ENCODE assay signal across 1 cellular context in genomic region chr11:66677599-66678375, GRCh38.
TF ChIP-seq lines count a peak whose summit lies in the region.

Gene RBM4B (minus strand): TSS chr11:66677887. CDS start chr11:66677079, 808 bp downstream.

TF ChIP-seq in K562, 482 proteins besides CTCF, POLR2A, EP300 and RAD21 (continued from another document and continues in another):
- TF ChIP-seq ZNF511 (CRISPR knock-in tag; IDR thresholded peaks at IDR 0.05) (0 out of 2 replicates have a peak, but pooled peaks have one; percentile 36), ZNF316 (IDR thresholded peaks at IDR 0.05) (no peak), ELK1 (CRISPR knock-in tag; IDR thresholded peaks at IDR 0.05) (no peak), ZNF134 (CRISPR knock-in tag; conservative IDR thresholded peaks at IDR 0.05) (no peak), AFF4 (CRISPR knock-in tag; IDR thresholded peaks at IDR 0.05) (0 out of 2 replicates have a peak, but pooled peaks have one; percentile 47), NRF1 (conservative IDR thresholded peaks at IDR 0.05 in 1 of 2, IDR thresholded peaks at IDR 0.05 in 1 of 2) (peak; percentile 94 to 95), MGA (IDR thresholded peaks at IDR 0.05) (peak; percentile 61), MAX (CRISPR knock-in tag; IDR thresholded peaks at IDR 0.05) (peak; percentile 89), TBL1XR1 (IDR thresholded peaks at IDR 0.05; ENCODE audit: low read length in 2 of 2) (0 out of 4 replicates have a peak, but pooled peaks of 1 of the 2 experiments have one; percentile 10), ZNF121 (CRISPR knock-in tag; conservative IDR thresholded peaks at IDR 0.05) (no peak), HBP1 (CRISPR knock-in tag; IDR thresholded peaks at IDR 0.05) (peak; percentile 85; the same call in 1 of the 2 replicates), TFAP4 (CRISPR knock-in tag; IDR thresholded peaks at IDR 0.05; ENCODE audit: borderline replicate concordance) (0 out of 2 replicates have a peak, but pooled peaks have one; percentile 59), RBM14 (IDR thresholded peaks at IDR 0.05; ENCODE audit: borderline replicate concordance, insufficient read depth, low read depth, low read length) (no peak), EWSR1 (IDR thresholded peaks at IDR 0.05; ENCODE audit: borderline replicate concordance, low read depth, partially characterized antibody) (no peak), OTX1 (CRISPR knock-in tag; IDR thresholded peaks at IDR 0.05) (peak; percentile 43; the same call in 1 of the 2 replicates), MBD2 (IDR thresholded peaks at IDR 0.05; ENCODE audit: borderline replicate concordance, low read depth) (no peak; the same call in 1 of the 2 replicates), FIP1L1 (IDR thresholded peaks at IDR 0.05; ENCODE audit: low read depth, low read length, poor library complexity, severe bottlenecking) (peak; percentile 87), JUNB (CRISPR knock-in tag; conservative IDR thresholded peaks at IDR 0.05) (no peak), SAFB (IDR thresholded peaks at IDR 0.05; ENCODE audit: borderline replicate concordance, low read depth, low read length) (peak; percentile 98), PHF8 (IDR thresholded peaks at IDR 0.05; ENCODE audit: borderline replicate concordance, low read length) (peak; percentile 83; the same call in 1 of the 2 replicates), MEF2A (IDR thresholded peaks at IDR 0.05; ENCODE audit: control insufficient read depth, low read depth, low read length) (no peak), DDX20 (tag; IDR thresholded peaks at IDR 0.05; ENCODE audit: low read depth) (no peak), GABPA (tag; conservative IDR thresholded peaks at IDR 0.05; ENCODE audit: low read depth) (no peak), ATF7 (IDR thresholded peaks at IDR 0.05) (peak; percentile 52; the same call in 1 of the 2 replicates), GMEB1 (CRISPR knock-in tag; IDR thresholded peaks at IDR 0.05) (peak; percentile 67), MXI1 (IDR thresholded peaks at IDR 0.05; ENCODE audit: low read depth, low read length) (peak; percentile 48; the same call in 1 of the 2 replicates), TAF15 (IDR thresholded peaks at IDR 0.05; ENCODE audit: low read depth, low read length) (no peak), SRSF7 (optimal IDR thresholded peaks at IDR 0.05; ENCODE audit: low read depth, low read length) (no peak), KLF13 (tag; IDR thresholded peaks at IDR 0.05; ENCODE audit: borderline replicate concordance, low read depth) (no peak), ZNF717 (CRISPR knock-in tag; IDR thresholded peaks at IDR 0.05) (no peak), ZNF280A (IDR thresholded peaks at IDR 0.05; ENCODE audit: low read depth, partially characterized antibody) (no peak)
